In genomic region chr22:45831394-45831793, GRCh38 we compare ENCODE assay signal across 12 cellular contexts.
DNase-seq lines count a peak whose midpoint lies in the region; TF ChIP-seq lines count a peak whose summit lies in the region.
"Had no signal": no experiment of that assay in that cellular context is flagged by ENCODE, and none has a peak within 500 bp of the region (broad histone marks: within the 10 kb centered on the region; RNA-seq: fewer than 3 reads in every experiment).

No MANE protein-coding gene starts in this region.

- in situ Hi-C loops in GM13977 (cut with MboI; ENCODE audit: low pct_unique_long_range_greater_than_20kb, low sequenced_read_pairs, unreplicated experiment) = no loop called here

- H3K4me3 ChIP-seq in ACC112 (ENCODE audit: low read depth, low read length) (no peak overlapping the region), SJSA1 (no peak overlapping the region), foreskin fibroblast (ENCODE audit: low read depth in 1 of 2, low read length in 2 of 2) (no peak overlapping the region)

- H3K36me3 ChIP-seq in ACC112 (ENCODE audit: insufficient read depth, low read length) (no peaks in the 10 kb centered on the region), SJSA1 (peaks cover 55% of the 10 kb centered on the region)

- no peaks in the 10 kb centered on the region for H3K9me3 ChIP-seq in SJSA1 (replicated peaks)

- DNase-seq in GM13977 (ENCODE audit: low spot score) (no peak), SJSA1 (ENCODE audit: low read depth in 1 of 2, low spot score in 2 of 2) (peak in 1 of 2 experiments; percentile 28), foreskin fibroblast (peak; percentile 4 to 41), inferior parietal cortex (ENCODE audit: extremely low spot score) (no peak), NCI-H1092 (lab: John Stamatoyannopoulos, UW) (no peak), C1 segment of cervical spinal cord (lab: John Stamatoyannopoulos, UW) (no peak), DMS153 treated with DMSO at 0.1 percent for 48 hours (lab: John Stamatoyannopoulos, UW; ENCODE audit: unreplicated experiment) (no peak)
- DNase-seq: CD4-positive, alpha-beta memory T cell; KG1; right cardiac atrium; Right ventricle myocardium superior had no signal

- H3K4me1 ChIP-seq in ACC112 (ENCODE audit: control insufficient read depth, insufficient read depth, low read length, unreplicated experiment) = peaks cover 11% of the 10 kb centered on the region
- peaks cover 17% of the 10 kb centered on the region for H3K4me1 ChIP-seq in SJSA1 (replicated peaks)

- H2AFZ ChIP-seq in ACC112 (ENCODE audit: low read length, unreplicated experiment) = no peak overlapping the region

- no peaks in the 10 kb centered on the region for H3K27me3 ChIP-seq in ACC112 (ENCODE audit: insufficient read depth, low read length)
- no peaks in the 10 kb centered on the region for H3K27me3 ChIP-seq in SJSA1 (replicated peaks)

- H3K27ac ChIP-seq in ACC112 (ENCODE audit: low read depth, low read length) (peak overlapping the region; percentile 76), SJSA1 (peak overlapping the region; percentile 55)

- no peaks in the 10 kb centered on the region for H3K79me2 ChIP-seq in ACC112 (ENCODE audit: control insufficient read depth, insufficient read depth, low read length, unreplicated experiment)

- TF ChIP-seq CTCF in GM13977 (IDR thresholded peaks at IDR 0.05; ENCODE audit: extremely low read depth, insufficient read depth, missing control alignments) = peak; percentile 35
- peak; percentile 33 for TF ChIP-seq CTCF in foreskin fibroblast (IDR thresholded peaks at IDR 0.05; ENCODE audit: low read depth, low read length)

Comparison
In these comparisons a context has a peak if more than half of its experiments do, and no peak if none do; other contexts are left out.
1. DNase-seq: peak in foreskin fibroblast (2 of 2); none in GM13977 (single experiment), inferior parietal cortex (single experiment), NCI-H1092 (single experiment), C1 segment of cervical spinal cord (0 of 14) and DMS153 treated with DMSO at 0.1 percent for 48 hours (single experiment).